ENCODE assay signal across 1 cellular context in the genomic region with DNA sequence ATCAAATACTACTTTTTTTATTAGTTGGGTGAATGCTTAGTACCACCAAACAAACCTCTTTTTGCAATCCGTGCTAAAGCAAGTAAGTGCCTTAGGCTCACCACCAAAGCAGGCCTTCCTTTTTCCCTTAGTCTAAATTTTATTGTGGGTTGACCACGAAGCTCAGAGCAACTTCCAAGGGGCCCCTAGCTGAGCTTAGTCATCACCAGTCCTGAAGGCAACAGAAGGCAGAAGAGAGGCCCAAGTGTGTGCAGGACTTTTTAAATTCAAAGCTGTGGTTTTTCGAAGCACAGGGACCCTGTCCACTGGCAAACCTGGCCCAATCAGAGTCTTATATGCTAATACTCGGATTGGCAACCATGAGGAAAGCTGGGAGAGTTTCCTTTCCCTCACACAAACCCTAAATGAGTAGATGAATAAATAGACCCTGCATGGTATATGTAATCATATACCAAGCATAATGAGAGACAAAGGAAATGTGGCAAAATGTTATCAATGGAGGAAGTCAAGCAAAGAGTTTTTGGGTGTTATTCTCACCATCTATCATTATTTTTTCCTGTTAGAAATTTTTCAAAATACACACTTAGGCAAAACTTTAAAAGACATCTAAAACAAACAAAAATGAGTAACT.
TF ChIP-seq lines count a peak whose summit lies in the region.

No MANE protein-coding gene starts in this region.

TF ChIP-seq in WTC11, 78 proteins besides CTCF, POLR2A, EP300 and RAD21 (continued from another document):
- TF ChIP-seq, protein P1, sequence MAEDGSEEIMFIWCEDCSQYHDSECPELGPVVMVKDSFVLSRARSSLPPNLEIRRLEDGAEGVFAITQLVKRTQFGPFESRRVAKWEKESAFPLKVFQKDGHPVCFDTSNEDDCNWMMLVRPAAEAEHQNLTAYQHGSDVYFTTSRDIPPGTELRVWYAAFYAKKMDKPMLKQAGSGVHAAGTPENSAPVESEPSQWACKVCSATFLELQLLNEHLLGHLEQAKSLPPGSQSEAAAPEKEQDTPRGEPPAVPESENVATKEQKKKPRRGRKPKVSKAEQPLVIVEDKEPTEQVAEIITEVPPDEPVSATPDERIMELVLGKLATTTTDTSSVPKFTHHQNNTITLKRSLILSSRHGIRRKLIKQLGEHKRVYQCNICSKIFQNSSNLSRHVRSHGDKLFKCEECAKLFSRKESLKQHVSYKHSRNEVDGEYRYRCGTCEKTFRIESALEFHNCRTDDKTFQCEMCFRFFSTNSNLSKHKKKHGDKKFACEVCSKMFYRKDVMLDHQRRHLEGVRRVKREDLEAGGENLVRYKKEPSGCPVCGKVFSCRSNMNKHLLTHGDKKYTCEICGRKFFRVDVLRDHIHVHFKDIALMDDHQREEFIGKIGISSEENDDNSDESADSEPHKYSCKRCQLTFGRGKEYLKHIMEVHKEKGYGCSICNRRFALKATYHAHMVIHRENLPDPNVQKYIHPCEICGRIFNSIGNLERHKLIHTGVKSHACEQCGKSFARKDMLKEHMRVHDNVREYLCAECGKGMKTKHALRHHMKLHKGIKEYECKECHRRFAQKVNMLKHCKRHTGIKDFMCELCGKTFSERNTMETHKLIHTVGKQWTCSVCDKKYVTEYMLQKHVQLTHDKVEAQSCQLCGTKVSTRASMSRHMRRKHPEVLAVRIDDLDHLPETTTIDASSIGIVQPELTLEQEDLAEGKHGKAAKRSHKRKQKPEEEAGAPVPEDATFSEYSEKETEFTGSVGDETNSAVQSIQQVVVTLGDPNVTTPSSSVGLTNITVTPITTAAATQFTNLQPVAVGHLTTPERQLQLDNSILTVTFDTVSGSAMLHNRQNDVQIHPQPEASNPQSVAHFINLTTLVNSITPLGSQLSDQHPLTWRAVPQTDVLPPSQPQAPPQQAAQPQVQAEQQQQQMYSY (CRISPR knock-in tag; IDR thresholded peaks at IDR 0.05): no peak
- TF ChIP-seq GRHL2 (CRISPR knock-in tag; IDR thresholded peaks at IDR 0.05; ENCODE audit: insufficient replicate concordance, severe bottlenecking) (no peak), SP1 (CRISPR knock-in tag; conservative IDR thresholded peaks at IDR 0.05) (no peak), ZNF416 (CRISPR knock-in tag; IDR thresholded peaks at IDR 0.05) (no peak), HMGA2 (CRISPR knock-in tag; IDR thresholded peaks at IDR 0.05) (no peak), RELA (CRISPR knock-in tag; IDR thresholded peaks at IDR 0.05; ENCODE audit: borderline replicate concordance) (no peak), ATF1 (CRISPR knock-in tag; IDR thresholded peaks at IDR 0.05) (no peak)
- TF ChIP-seq, protein P2, sequence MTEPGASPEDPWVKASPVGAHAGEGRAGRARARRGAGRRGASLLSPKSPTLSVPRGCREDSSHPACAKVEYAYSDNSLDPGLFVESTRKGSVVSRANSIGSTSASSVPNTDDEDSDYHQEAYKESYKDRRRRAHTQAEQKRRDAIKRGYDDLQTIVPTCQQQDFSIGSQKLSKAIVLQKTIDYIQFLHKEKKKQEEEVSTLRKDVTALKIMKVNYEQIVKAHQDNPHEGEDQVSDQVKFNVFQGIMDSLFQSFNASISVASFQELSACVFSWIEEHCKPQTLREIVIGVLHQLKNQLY (CRISPR knock-in tag; IDR thresholded peaks at IDR 0.05): no peak
- TF ChIP-seq, protein P3, sequence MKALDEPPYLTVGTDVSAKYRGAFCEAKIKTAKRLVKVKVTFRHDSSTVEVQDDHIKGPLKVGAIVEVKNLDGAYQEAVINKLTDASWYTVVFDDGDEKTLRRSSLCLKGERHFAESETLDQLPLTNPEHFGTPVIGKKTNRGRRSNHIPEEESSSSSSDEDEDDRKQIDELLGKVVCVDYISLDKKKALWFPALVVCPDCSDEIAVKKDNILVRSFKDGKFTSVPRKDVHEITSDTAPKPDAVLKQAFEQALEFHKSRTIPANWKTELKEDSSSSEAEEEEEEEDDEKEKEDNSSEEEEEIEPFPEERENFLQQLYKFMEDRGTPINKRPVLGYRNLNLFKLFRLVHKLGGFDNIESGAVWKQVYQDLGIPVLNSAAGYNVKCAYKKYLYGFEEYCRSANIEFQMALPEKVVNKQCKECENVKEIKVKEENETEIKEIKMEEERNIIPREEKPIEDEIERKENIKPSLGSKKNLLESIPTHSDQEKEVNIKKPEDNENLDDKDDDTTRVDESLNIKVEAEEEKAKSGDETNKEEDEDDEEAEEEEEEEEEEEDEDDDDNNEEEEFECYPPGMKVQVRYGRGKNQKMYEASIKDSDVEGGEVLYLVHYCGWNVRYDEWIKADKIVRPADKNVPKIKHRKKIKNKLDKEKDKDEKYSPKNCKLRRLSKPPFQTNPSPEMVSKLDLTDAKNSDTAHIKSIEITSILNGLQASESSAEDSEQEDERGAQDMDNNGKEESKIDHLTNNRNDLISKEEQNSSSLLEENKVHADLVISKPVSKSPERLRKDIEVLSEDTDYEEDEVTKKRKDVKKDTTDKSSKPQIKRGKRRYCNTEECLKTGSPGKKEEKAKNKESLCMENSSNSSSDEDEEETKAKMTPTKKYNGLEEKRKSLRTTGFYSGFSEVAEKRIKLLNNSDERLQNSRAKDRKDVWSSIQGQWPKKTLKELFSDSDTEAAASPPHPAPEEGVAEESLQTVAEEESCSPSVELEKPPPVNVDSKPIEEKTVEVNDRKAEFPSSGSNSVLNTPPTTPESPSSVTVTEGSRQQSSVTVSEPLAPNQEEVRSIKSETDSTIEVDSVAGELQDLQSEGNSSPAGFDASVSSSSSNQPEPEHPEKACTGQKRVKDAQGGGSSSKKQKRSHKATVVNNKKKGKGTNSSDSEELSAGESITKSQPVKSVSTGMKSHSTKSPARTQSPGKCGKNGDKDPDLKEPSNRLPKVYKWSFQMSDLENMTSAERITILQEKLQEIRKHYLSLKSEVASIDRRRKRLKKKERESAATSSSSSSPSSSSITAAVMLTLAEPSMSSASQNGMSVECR (CRISPR knock-in tag; IDR thresholded peaks at IDR 0.05; ENCODE audit: borderline replicate concordance): no peak
- TF ChIP-seq, protein P4, sequence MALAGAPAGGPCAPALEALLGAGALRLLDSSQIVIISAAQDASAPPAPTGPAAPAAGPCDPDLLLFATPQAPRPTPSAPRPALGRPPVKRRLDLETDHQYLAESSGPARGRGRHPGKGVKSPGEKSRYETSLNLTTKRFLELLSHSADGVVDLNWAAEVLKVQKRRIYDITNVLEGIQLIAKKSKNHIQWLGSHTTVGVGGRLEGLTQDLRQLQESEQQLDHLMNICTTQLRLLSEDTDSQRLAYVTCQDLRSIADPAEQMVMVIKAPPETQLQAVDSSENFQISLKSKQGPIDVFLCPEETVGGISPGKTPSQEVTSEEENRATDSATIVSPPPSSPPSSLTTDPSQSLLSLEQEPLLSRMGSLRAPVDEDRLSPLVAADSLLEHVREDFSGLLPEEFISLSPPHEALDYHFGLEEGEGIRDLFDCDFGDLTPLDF (CRISPR knock-in tag; IDR thresholded peaks at IDR 0.05): no peak
- TF ChIP-seq, protein P5, sequence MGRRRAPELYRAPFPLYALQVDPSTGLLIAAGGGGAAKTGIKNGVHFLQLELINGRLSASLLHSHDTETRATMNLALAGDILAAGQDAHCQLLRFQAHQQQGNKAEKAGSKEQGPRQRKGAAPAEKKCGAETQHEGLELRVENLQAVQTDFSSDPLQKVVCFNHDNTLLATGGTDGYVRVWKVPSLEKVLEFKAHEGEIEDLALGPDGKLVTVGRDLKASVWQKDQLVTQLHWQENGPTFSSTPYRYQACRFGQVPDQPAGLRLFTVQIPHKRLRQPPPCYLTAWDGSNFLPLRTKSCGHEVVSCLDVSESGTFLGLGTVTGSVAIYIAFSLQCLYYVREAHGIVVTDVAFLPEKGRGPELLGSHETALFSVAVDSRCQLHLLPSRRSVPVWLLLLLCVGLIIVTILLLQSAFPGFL (CRISPR knock-in tag; IDR thresholded peaks at IDR 0.05; ENCODE audit: borderline replicate concordance): no peak
